11 cellular contexts compared by ENCODE assay signal in genomic region chr7:130918129-130919052, GRCh38.
DNase-seq lines count a peak whose midpoint lies in the region; ATAC-seq, FAIRE-seq and TF ChIP-seq lines count a peak whose summit lies in the region.
"Had no signal": no experiment of that assay in that cellular context is flagged by ENCODE, and none has a peak within 500 bp of the region (broad histone marks: within the 10 kb centered on the region; RNA-seq: fewer than 3 reads in every experiment).

No MANE protein-coding gene starts in this region.

- no peak for FAIRE-seq in keratinocyte (lab: Jason Lieb, UNC)

- H3K4me1 ChIP-seq in keratinocyte (ENCODE audit: control insufficient read depth, extremely low read depth, insufficient read depth, low read length), result peaks cover 69% of the 10 kb centered on the region
- peaks cover 3% of the 10 kb centered on the region; the same call in 1 of the 2 replicates for H3K4me1 ChIP-seq in BE2C

- no peaks in the 10 kb centered on the region for H3K9me1 ChIP-seq in keratinocyte (ENCODE audit: control insufficient read depth, extremely low read depth, insufficient read depth, low read length)

- no peak for TF ChIP-seq CTCF in keratinocyte (optimal IDR thresholded peaks at IDR 0.05 in 1 of 3, IDR thresholded peaks at IDR 0.05 in 1 of 3, conservative IDR thresholded peaks at IDR 0.05 in 1 of 3; ENCODE audit: extremely low read depth in 1 of 3, insufficient read depth in 2 of 3, low read length in 3 of 3)
- TF ChIP-seq CTCF in endothelial cell (IDR thresholded peaks at IDR 0.05; ENCODE audit: unreplicated experiment), result no peak
- no peak for TF ChIP-seq CTCF in BE2C (IDR thresholded peaks at IDR 0.05; ENCODE audit: low read depth, low read length)

- H4K20me1 ChIP-seq in keratinocyte (ENCODE audit: control insufficient read depth, extremely low read depth, insufficient read depth, low read length), result no peaks in the 10 kb centered on the region

- H3K4me1 Mint-ChIP-seq in activated T-cell treated with anti-CD3 and anti-CD28 coated beads, Interleukin-2, amount 50 U/mL, for 4 hours (ENCODE audit: low read depth), result peaks cover 96% of the 10 kb centered on the region
- H3K4me1 Mint-ChIP-seq in endothelial cell (ENCODE audit: unreplicated experiment), result peaks cover 2% of the 10 kb centered on the region

- H2AFZ ChIP-seq in keratinocyte (ENCODE audit: control insufficient read depth, low read length), result no peak overlapping the region

- peak overlapping the region; percentile 100 for H3K27ac ChIP-seq in keratinocyte (ENCODE audit: control insufficient read depth, insufficient read depth, low read length)
- H3K27ac ChIP-seq in temporal lobe (ENCODE audit: low read depth, low read length), result peak overlapping the region; percentile 31

- H3K4me3 Mint-ChIP-seq in activated T-cell treated with anti-CD3 and anti-CD28 coated beads, Interleukin-2, amount 50 U/mL, for 4 hours, result peak overlapping the region; percentile 64
- H3K4me3 Mint-ChIP-seq in endothelial cell (ENCODE audit: unreplicated experiment), result no peak overlapping the region
- H3K4me3 Mint-ChIP-seq: endodermal cell, nephron had no signal

- H3K4me2 ChIP-seq in keratinocyte (ENCODE audit: control insufficient read depth, extremely low read depth, insufficient read depth, low read depth, low read length), result peak overlapping the region; percentile 79

- H3K9me3 ChIP-seq in keratinocyte (ENCODE audit: control insufficient read depth, low read depth, low read length) (no peaks in the 10 kb centered on the region), BE2C (no peaks in the 10 kb centered on the region)

- no peak overlapping the region for H3K27ac Mint-ChIP-seq in endothelial cell (ENCODE audit: unreplicated experiment)
- H3K27ac Mint-ChIP-seq: endodermal cell had no signal

- H3K9ac ChIP-seq in keratinocyte (ENCODE audit: control insufficient read depth, extremely low read depth, insufficient read depth, low read length), result peak overlapping the region; percentile 68

- no peak for DNase-seq in activated T-cell treated with anti-CD3 and anti-CD28 coated beads, Interleukin-2, amount 50 U/mL, for 4 hours
- DNase-seq in activated T-cell treated with anti-CD3 and anti-CD28 coated beads for 4 hours, result no peak
- DNase-seq in activated CD8-positive, alpha-beta memory T cell treated with anti-CD3 and anti-CD28 coated beads, Interleukin-2, amount 50 U/mL, for 48 hours, result peak; percentile 64
- DNase-seq in keratinocyte (ENCODE audit: low read depth, low spot score), result no peak
- no peak for DNase-seq in endothelial cell (ENCODE audit: low spot score)
- no peak for DNase-seq in BE2C
- DNase-seq: endodermal cell, NCI-H1694 had no signal

- peaks cover 11 to 14% of the 10 kb centered on the region in 2 experiments for H3K36me3 ChIP-seq in keratinocyte (ENCODE audit: control insufficient read depth in 2 of 2, extremely low read depth in 1 of 2, insufficient read depth in 2 of 2, low read length in 2 of 2)
- no peaks in the 10 kb centered on the region for H3K36me3 ChIP-seq in BE2C

- H3K9me3 Mint-ChIP-seq in activated T-cell treated with anti-CD3 and anti-CD28 coated beads, Interleukin-2, amount 50 U/mL, for 4 hours, result no peaks in the 10 kb centered on the region
- no peaks in the 10 kb centered on the region for H3K9me3 Mint-ChIP-seq in endothelial cell (ENCODE audit: unreplicated experiment)
- H3K9me3 Mint-ChIP-seq: endodermal cell, nephron had no signal

- H3K79me2 ChIP-seq in keratinocyte (ENCODE audit: control insufficient read depth, insufficient read depth, low read length), result peaks cover 50% of the 10 kb centered on the region

- peak; percentile 23 to 31 for ATAC-seq in activated T-cell treated with anti-CD3 and anti-CD28 coated beads, Interleukin-2, amount 50 U/mL, for 4 hours
- no peak for ATAC-seq in GM18909 (IDR thresholded peaks at IDR 0.05; ENCODE audit: poor library complexity, unreplicated experiment)

- no peak overlapping the region for H3K4me3 ChIP-seq in keratinocyte (ENCODE audit: control insufficient read depth in 2 of 3, extremely low read depth in 1 of 3, insufficient read depth in 2 of 3, low read depth in 1 of 3, low read length in 3 of 3)
- H3K4me3 ChIP-seq in BE2C (ENCODE audit: low read depth, low read length), result no peak overlapping the region

- H3K27me3 Mint-ChIP-seq in activated T-cell treated with anti-CD3 and anti-CD28 coated beads, Interleukin-2, amount 50 U/mL, for 4 hours (ENCODE audit: low read depth), result no peaks in the 10 kb centered on the region
- peaks cover 1% of the 10 kb centered on the region for H3K27me3 Mint-ChIP-seq in endothelial cell (ENCODE audit: unreplicated experiment)

- no peaks in the 10 kb centered on the region for H3K27me3 ChIP-seq in keratinocyte (ENCODE audit: control insufficient read depth, extremely low read depth, insufficient read depth, low read length)
- no peaks in the 10 kb centered on the region for H3K27me3 ChIP-seq in BE2C

- dilution Hi-C loops in keratinocyte (cut with MboI; ENCODE audit: extremely low pct_ligation_motif_present, low sequenced_read_pairs), result no loop called here

- H3K36me3 Mint-ChIP-seq in activated T-cell treated with anti-CD3 and anti-CD28 coated beads, Interleukin-2, amount 50 U/mL, for 4 hours (ENCODE audit: insufficient read depth), result peaks cover 78% of the 10 kb centered on the region
- no peaks in the 10 kb centered on the region for H3K36me3 Mint-ChIP-seq in endothelial cell (ENCODE audit: low read depth, unreplicated experiment)
